In genomic region chr10:28130267-28130666, GRCh38 we compare ENCODE assay signal across 19 cellular contexts.
A peak's percentile ranks its signal among the peaks of the same experiment; 100 is the strongest.
DNase-seq lines count a peak whose midpoint lies in the region; ATAC-seq and TF ChIP-seq lines count a peak whose summit lies in the region.
"Had no signal": no experiment of that assay in that cellular context is flagged by ENCODE, and none has a peak within 500 bp of the region (broad histone marks: within the 10 kb centered on the region; RNA-seq: fewer than 3 reads in every experiment).

No MANE protein-coding gene starts in this region.

- TF ChIP-seq CTCF in MCF 10A (IDR thresholded peaks at IDR 0.05; ENCODE audit: unreplicated experiment), result no peak
- TF ChIP-seq CTCF in breast epithelium (IDR thresholded peaks at IDR 0.05), result no peak
- TF ChIP-seq CTCF in fibroblast of villous mesenchyme (IDR thresholded peaks at IDR 0.05; ENCODE audit: insufficient read depth, low read depth, low read length), result no peak

- no peaks in the 10 kb centered on the region for H3K36me3 Mint-ChIP-seq in MCF 10A (ENCODE audit: insufficient read depth, unreplicated experiment)
- H3K36me3 Mint-ChIP-seq in effector memory CD8-positive, alpha-beta T cell (ENCODE audit: insufficient read depth), result peaks cover 6% of the 10 kb centered on the region

- no peak overlapping the region for H3K4me3 ChIP-seq in breast epithelium
- no peak overlapping the region for H3K4me3 ChIP-seq in fibroblast of villous mesenchyme (ENCODE audit: low read depth, low read length)
- H3K4me3 ChIP-seq: ascending aorta, spleen had no signal

- H3K4me1 Mint-ChIP-seq in MCF 10A (ENCODE audit: insufficient read depth, unreplicated experiment), result peaks cover 24% of the 10 kb centered on the region
- H3K4me1 Mint-ChIP-seq in effector memory CD8-positive, alpha-beta T cell (ENCODE audit: low read depth in 2 of 2), result peaks cover 14 to 15% of the 10 kb centered on the region in 2 donors
- H3K4me1 Mint-ChIP-seq: activated CD4-positive, alpha-beta memory T cell treated with anti-CD3 and anti-CD28 coated beads, Interleukin-2, amount 10 ng/mL, durations not matched to agents 7 days and 5 days; endodermal cell had no signal

- no peaks in the 10 kb centered on the region for H3K36me3 ChIP-seq in breast epithelium

- POLR2A ChIA-PET in MCF 10A (lab: Yijun Ruan, JAX), result interaction anchor here (0.9 kb wide), 1 partner anchor 28 kb away, joined by 3 read pairs; no protein-coding TSS in a partner anchor

- H3K27ac ChIP-seq in breast epithelium, result no peak overlapping the region
- H3K27ac ChIP-seq: 22Rv1, spleen had no signal

- TF ChIP-seq POLR2A in breast epithelium (IDR thresholded peaks at IDR 0.05) (no peak), GM18505 (IDR thresholded peaks at IDR 0.05; ENCODE audit: borderline replicate concordance, extremely low read depth, insufficient read depth, insufficient read length) (no peak)

- peak overlapping the region; percentile 39 for H3K4me3 Mint-ChIP-seq in MCF 10A (ENCODE audit: unreplicated experiment)
- H3K4me3 Mint-ChIP-seq in effector memory CD8-positive, alpha-beta T cell, result no peak overlapping the region
- H3K4me3 Mint-ChIP-seq: activated CD4-positive, alpha-beta memory T cell treated with anti-CD3 and anti-CD28 coated beads, Interleukin-2, amount 10 ng/mL, durations not matched to agents 7 days and 5 days; endodermal cell; T-helper 2 cell treated with Interferon-gamma antibody and Interleukin-4, amounts not matched to agents 5 μg/mL and 100 μg/mL, for 36 hours had no signal

- no peaks in the 10 kb centered on the region for H3K4me1 ChIP-seq in breast epithelium
- H3K4me1 ChIP-seq: spleen had no signal

- H3K9me3 Mint-ChIP-seq in MCF 10A (ENCODE audit: unreplicated experiment), result peaks cover 27% of the 10 kb centered on the region
- peaks cover 5 to 13% of the 10 kb centered on the region in 2 donors for H3K9me3 Mint-ChIP-seq in effector memory CD8-positive, alpha-beta T cell
- H3K9me3 Mint-ChIP-seq: activated T-helper 2 cell treated with anti-CD3 and anti-CD28 coated beads, Interferon-gamma antibody, Interleukin-2, Interleukin-4, amounts not matched to agents 10 μg/mL and 5 μg/mL and 100 μg/mL, durations not matched to agents 14 hours and 24 hours and 36 hours; T-helper 2 cell treated with Interferon-gamma antibody and Interleukin-4, amounts not matched to agents 5 μg/mL and 100 μg/mL, for 36 hours had no signal

- H3K9me3 ChIP-seq in breast epithelium, result peaks cover 0 to 5% of the 10 kb centered on the region in 2 donors
- H3K9me3 ChIP-seq: ascending aorta had no signal

- no peaks in the 10 kb centered on the region for H3K27me3 ChIP-seq in breast epithelium
- H3K27me3 ChIP-seq: ascending aorta, spleen had no signal

- DNase-seq in MCF 10A (ENCODE audit: unreplicated experiment), result peak; percentile 58
- DNase-seq in breast epithelium (ENCODE audit: low spot score in 2 of 2), result no peak
- DNase-seq in amniotic stem cell (lab: John Stamatoyannopoulos, UW), result peak; percentile 33
- DNase-seq in fibroblast of villous mesenchyme (ENCODE audit: low read depth), result peak; percentile 20
- no peak for DNase-seq in midbrain (lab: John Stamatoyannopoulos, UW)
- no peak for DNase-seq in central memory CD4-positive, alpha-beta T cell
- DNase-seq in effector memory CD8-positive, alpha-beta T cell, result no peak
- DNase-seq: activated CD4-positive, alpha-beta memory T cell treated with anti-CD3 and anti-CD28 coated beads, Interleukin-2, amount 10 ng/mL, durations not matched to agents 7 days and 5 days; endodermal cell; NCI-H1436; NCI-H526; RPMI8226; spleen; substantia nigra had no signal

- H3K27ac Mint-ChIP-seq in MCF 10A (ENCODE audit: low read depth, unreplicated experiment), result peak overlapping the region; percentile 52
- no peak overlapping the region for H3K27ac Mint-ChIP-seq in effector memory CD8-positive, alpha-beta T cell
- H3K27ac Mint-ChIP-seq: activated CD4-positive, alpha-beta memory T cell treated with anti-CD3 and anti-CD28 coated beads, Interleukin-2, amount 10 ng/mL, durations not matched to agents 7 days and 5 days; activated T-helper 2 cell treated with anti-CD3 and anti-CD28 coated beads, Interferon-gamma antibody, Interleukin-2, Interleukin-4, amounts not matched to agents 10 μg/mL and 5 μg/mL and 100 μg/mL, durations not matched to agents 14 hours and 24 hours and 36 hours; endodermal cell; T-helper 2 cell treated with Interferon-gamma antibody and Interleukin-4, amounts not matched to agents 5 μg/mL and 100 μg/mL, for 36 hours had no signal

- CTCF ChIA-PET in MCF 10A (lab: Yijun Ruan, JAX), result interaction anchor here (0.8 kb wide), 1 partner anchor 16 kb away, joined by 4 read pairs; no protein-coding TSS in a partner anchor

- no peak for ATAC-seq in GM18505 (IDR thresholded peaks at IDR 0.05; ENCODE audit: unreplicated experiment)
- no peak for ATAC-seq in effector memory CD8-positive, alpha-beta T cell (replicated peaks)

- intact Hi-C loops in MCF 10A (cut with micrococcal nuclease) (no loop called here), breast epithelium (cut with DNase I; ENCODE audit: low total_unique reads) (no loop called here)

- no peaks in the 10 kb centered on the region for H3K27me3 Mint-ChIP-seq in MCF 10A (ENCODE audit: insufficient read depth, unreplicated experiment)
- H3K27me3 Mint-ChIP-seq in effector memory CD8-positive, alpha-beta T cell, result no peaks in the 10 kb centered on the region
- H3K27me3 Mint-ChIP-seq: activated CD4-positive, alpha-beta memory T cell treated with anti-CD3 and anti-CD28 coated beads, Interleukin-2, amount 10 ng/mL, durations not matched to agents 7 days and 5 days had no signal

- BruUV-seq in MCF 10A (replicated peaks; lab: Mats Ljungman, UMichigan), result no TSS peak

Comparison
In these comparisons a context has a peak if more than half of its experiments do, and no peak if none do; other contexts are left out.
1. DNase-seq: peak in MCF 10A (single experiment), amniotic stem cell (single experiment) and fibroblast of villous mesenchyme (single experiment); none in breast epithelium (0 of 2), midbrain (single experiment), central memory CD4-positive, alpha-beta T cell (single experiment) and effector memory CD8-positive, alpha-beta T cell (0 of 3).